ENCODE assay signal across 8 cellular contexts in the genomic region with DNA sequence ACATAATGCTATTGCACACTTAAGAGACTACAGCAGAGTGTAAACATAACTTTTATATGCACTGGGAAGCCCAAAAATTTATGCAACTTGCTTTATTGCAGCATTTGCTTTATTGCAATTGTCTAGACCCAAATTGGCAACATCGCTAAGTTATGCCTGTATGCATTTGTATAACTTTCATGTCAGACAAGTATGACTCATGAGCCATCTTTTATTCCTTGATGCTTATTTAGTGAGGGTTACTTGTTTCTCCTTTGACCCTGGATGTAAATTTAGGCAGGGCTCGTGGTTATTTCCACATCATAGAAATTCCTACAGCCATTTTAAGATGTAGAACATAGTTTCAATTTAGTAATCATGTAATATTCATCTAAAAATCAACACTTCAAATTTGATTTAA.
"Had no signal": no experiment of that assay in that cellular context is flagged by ENCODE, and none has a peak within 500 bp of the region (broad histone marks: within the 10 kb centered on the region; RNA-seq: fewer than 3 reads in every experiment).

No MANE protein-coding gene starts in this region.

- H3K4me3 ChIP-seq: GM23338, K562 had no signal

- H3K4me1 Mint-ChIP-seq: GM23338, H9 had no signal

- ATAC-seq: GM23338, K562 had no signal

- FAIRE-seq: H1, H54, HTR-8/SVneo, K562 had no signal

- DNase-seq: H9, HCEC 1CT, IMR-90 had no signal

- H3K27ac Mint-ChIP-seq: GM23338, H9 had no signal

- H3K4me3 Mint-ChIP-seq: GM23338, H9 had no signal
